1 cellular context compared by ENCODE assay signal in genomic region chr3:170909129-170909903, GRCh38.
TF ChIP-seq lines count a peak whose summit lies in the region.

No MANE protein-coding gene starts in this region.

TF ChIP-seq in SK-N-SH treated with all-trans-retinoic acid at 6 μM for 48 hours, 23 proteins besides CTCF, POLR2A, EP300 and RAD21 (continued from another document):
- TF ChIP-seq ESRRG (CRISPR knock-in tag; IDR thresholded peaks at IDR 0.05) (no peak), ISL1 (CRISPR knock-in tag; IDR thresholded peaks at IDR 0.05) (no peak), PPARA (CRISPR knock-in tag; IDR thresholded peaks at IDR 0.05; ENCODE audit: borderline replicate concordance) (no peak), RARB (CRISPR knock-in tag; IDR thresholded peaks at IDR 0.05) (no peak), GLIS3 (CRISPR knock-in tag; IDR thresholded peaks at IDR 0.05) (no peak), ZNF70 (CRISPR knock-in tag; IDR thresholded peaks at IDR 0.05) (no peak), ZFP3 (CRISPR knock-in tag; IDR thresholded peaks at IDR 0.05) (no peak), ZFP30 (CRISPR knock-in tag; IDR thresholded peaks at IDR 0.05) (no peak)
